8 cellular contexts compared by ENCODE assay signal in the genomic region with DNA sequence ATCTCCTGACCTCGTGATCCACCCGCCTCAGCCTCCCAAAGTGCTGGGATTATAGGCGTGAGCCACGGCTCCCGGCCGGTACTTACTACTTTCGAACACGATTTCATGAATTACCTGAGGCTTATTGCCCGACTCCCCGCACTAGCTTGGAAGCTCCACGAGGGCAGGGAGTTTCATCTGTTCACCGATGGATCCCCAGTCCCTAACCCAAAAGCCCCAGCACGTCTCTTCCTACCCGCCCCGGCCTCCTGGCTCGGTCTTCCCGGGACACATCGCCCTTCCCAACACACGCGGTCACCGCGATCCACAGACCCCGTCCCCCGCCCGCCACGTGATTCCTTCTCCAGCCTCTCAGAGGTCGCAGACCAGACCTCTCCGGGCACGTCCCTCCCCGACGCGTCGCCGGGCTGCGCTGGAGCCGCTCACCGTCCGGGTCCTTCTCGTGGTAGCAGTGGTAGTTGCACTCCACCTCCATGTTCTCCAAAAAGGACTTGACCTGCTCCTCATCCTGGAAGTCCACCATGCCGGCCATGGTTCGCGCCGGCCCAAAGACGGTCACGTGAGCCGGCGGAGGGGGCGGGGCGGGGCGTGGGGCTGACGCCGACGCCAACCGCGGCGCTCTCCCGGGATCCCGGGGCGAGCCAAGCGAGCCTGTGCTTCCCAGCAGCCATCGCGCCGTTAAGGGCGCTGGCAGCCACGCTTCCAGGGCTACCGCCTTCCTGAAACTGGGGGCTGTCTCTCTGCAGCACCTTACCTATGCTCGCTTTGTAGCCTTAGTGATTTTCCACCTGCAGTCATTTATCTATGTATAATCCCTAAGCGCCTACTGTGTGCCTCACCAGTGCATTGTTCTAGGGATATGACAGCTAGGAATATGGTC. TPM values are rescaled to one million over a fixed set of nuclear protein-coding genes. Genes with fewer than 3 reads are reported as not detected.
DNase-seq lines count a peak whose midpoint lies in the region; ATAC-seq and TF ChIP-seq lines count a peak whose summit lies in the region.

A gene (minus strand): TSS at position 553 of the 880 bp plus-strand sequence. CDS start 21 bp downstream, at position 532.

- no peak for TF ChIP-seq POLR2A in stomach (IDR thresholded peaks at IDR 0.05)

- H3K27ac Mint-ChIP-seq in nephron progenitor cell, result no peak within 1 kb of the TSS

- H3K4me1 Mint-ChIP-seq in nephron progenitor cell, result peaks cover 15% of the 10 kb centered on the region

- peaks cover 11% of the 10 kb centered on the region for H3K9me3 Mint-ChIP-seq in nephron progenitor cell

- peak within 1 kb of the TSS; percentile 87 for H3K4me3 Mint-ChIP-seq in nephron progenitor cell

- peak within 1 kb of the TSS; percentile 83 for H3K4me3 ChIP-seq in LNCaP clone FGC (ENCODE audit: low read depth, low read length)
- H3K4me3 ChIP-seq in fibroblast of villous mesenchyme (ENCODE audit: low read depth, low read length), result peak within 1 kb of the TSS; percentile 88
- peak within 1 kb of the TSS; percentile 65 to 88 (median 79) for H3K4me3 ChIP-seq in stomach

- peaks cover 39% of the 10 kb centered on the region for H3K36me3 Mint-ChIP-seq in nephron progenitor cell (ENCODE audit: low read depth)

- TF ChIP-seq EP300 in stomach (IDR thresholded peaks at IDR 0.05), result no peak

- peak; percentile 40 for ATAC-seq in GM21619 (IDR thresholded peaks at IDR 0.05; ENCODE audit: unreplicated experiment)

- DNase-seq in D341Med (ENCODE audit: low spot score) (peak; percentile 94), LNCaP clone FGC (ENCODE audit: low read depth) (peak; percentile 44), SHP77 treated with DMSO at 0.1 percent for 48 hours (lab: John Stamatoyannopoulos, UW) (peak; percentile 63), activated gamma-delta T cell treated with Interleukin-2 at 50 U/mL for 16 hours (peak; percentile 44), fibroblast of villous mesenchyme (ENCODE audit: low read depth) (peak; percentile 81), nephron progenitor cell (peak; percentile 79), stomach (peak; percentile 89)

- no peaks in the 10 kb centered on the region for H3K9me3 ChIP-seq in stomach

- intact Hi-C loops in stomach (cut with DNase I; ENCODE audit: low total_unique reads), result no loop called here

- 1 to 7% (median 3%) methylated on average over 27 to 68 of the region's 68 CpGs for WGBS in stomach, 5 donors

- peaks cover 33% of the 10 kb centered on the region for H3K27me3 Mint-ChIP-seq in nephron progenitor cell (ENCODE audit: low read depth, poor library complexity)

- H3K27ac ChIP-seq in stomach, result peak within 1 kb of the TSS; percentile 84 to 89 (median 86)

- H3K27me3 ChIP-seq in stomach, result no peaks in the 10 kb centered on the region

- TF ChIP-seq CTCF in LNCaP clone FGC (IDR thresholded peaks at IDR 0.05; ENCODE audit: control insufficient read depth, extremely low read depth, insufficient read depth), result no peak
- no peak for TF ChIP-seq CTCF in fibroblast of villous mesenchyme (IDR thresholded peaks at IDR 0.05; ENCODE audit: insufficient read depth, low read depth, low read length)
- no peak for TF ChIP-seq CTCF in nephron progenitor cell (IDR thresholded peaks at IDR 0.05)
- TF ChIP-seq CTCF in stomach (IDR thresholded peaks at IDR 0.05), result no peak

- peaks cover 4 to 39% (median 25%) of the 10 kb centered on the region in 4 donors for H3K4me1 ChIP-seq in stomach

- peaks cover 0 to 2% (median under 1%) of the 10 kb centered on the region in 4 donors for H3K36me3 ChIP-seq in stomach

RNA-seq across cellular contexts. Expression of the gene that starts here (rescaled TPM):
- total RNA-seq in fibroblast of villous mesenchyme, result 11.3 and 17.3 TPM in 2 replicates
- 10 to 100 TPM in 1 of 5 donors, 1 to 10 TPM in 3, not detected in 1; 6.7 to 12.2 (median 8.9) TPM for total RNA-seq in stomach
- 1 to 10 TPM; 5.4 to 7.3 (median 6.0) TPM for polyA plus RNA-seq in stomach

Comparison
In these comparisons a context has a peak if more than half of its experiments do, and no peak if none do; other contexts are left out.
1. Peak in every context shown above with its lines: DNase-seq, ATAC-seq, H3K4me3 ChIP-seq and H3K27ac ChIP-seq.
2. DNase-seq: peak in every context shown above with its lines; median percentile 94 in D341Med; 89 in stomach; 81 in fibroblast of villous mesenchyme; 79 in nephron progenitor cell; 63 in SHP77 treated with DMSO at 0.1 percent for 48 hours; 44 in LNCaP clone FGC; 44 in activated gamma-delta T cell treated with Interleukin-2 at 50 U/mL for 16 hours.